ENCODE assay signal across 1 cellular context in genomic region chr12:31952418-31952817, GRCh38.
TF ChIP-seq lines count a peak whose summit lies in the region.

No MANE protein-coding gene starts in this region.

TF ChIP-seq in GM23338, 12 proteins besides CTCF, POLR2A, EP300 and RAD21:
- TF ChIP-seq NANOG (IDR thresholded peaks at IDR 0.05; ENCODE audit: borderline replicate concordance), result peak; percentile 92
- no peak for TF ChIP-seq POLR2AphosphoS5 (IDR thresholded peaks at IDR 0.05; ENCODE audit: low read depth)
